In the genomic region with DNA sequence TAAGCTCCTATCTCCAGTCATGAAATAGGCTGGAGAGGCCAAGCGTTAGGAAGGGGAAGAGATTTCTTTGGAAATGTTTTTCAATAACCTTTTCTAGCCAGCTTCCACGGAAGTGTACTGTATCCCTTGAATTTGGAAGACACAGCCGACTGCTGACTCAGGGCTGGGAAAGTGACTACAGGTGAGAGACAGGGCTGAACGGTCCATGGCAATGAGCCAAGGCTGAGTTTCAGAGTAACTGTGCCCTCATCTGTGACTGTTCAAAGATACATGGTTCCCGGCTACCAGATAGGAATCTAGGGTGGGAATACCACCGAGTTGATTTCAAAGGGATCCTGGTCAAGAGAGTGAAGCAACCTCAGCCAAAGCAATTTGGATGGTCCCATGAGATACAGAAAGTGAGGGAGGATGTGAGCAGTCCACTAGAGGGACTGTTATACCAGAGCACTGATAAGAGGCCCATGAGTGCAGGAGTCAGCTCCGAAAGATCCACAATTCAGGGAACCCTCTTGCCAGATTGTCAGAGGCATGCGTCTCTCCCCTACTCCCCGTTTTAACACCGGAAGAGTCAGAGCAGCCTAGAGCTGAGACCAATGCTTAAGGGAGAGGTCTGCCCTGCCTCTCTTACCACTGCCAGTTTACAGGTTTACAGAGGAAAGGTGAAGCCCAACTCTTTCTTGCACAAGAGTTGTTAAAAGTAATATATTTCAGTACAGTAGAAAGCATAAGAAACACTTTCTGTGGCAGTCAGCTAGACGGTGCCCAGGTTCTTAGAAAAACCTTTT, we compare ENCODE assay signal across 24 cellular contexts. TPM values are rescaled to one million over a fixed set of nuclear protein-coding genes. Genes with fewer than 3 reads are reported as not detected.
DNase-seq lines count a peak whose midpoint lies in the region; ATAC-seq, FAIRE-seq and TF ChIP-seq lines count a peak whose summit lies in the region.
"Had no signal": no experiment of that assay in that cellular context is flagged by ENCODE, and none has a peak within 500 bp of the region (broad histone marks: within the 10 kb centered on the region; RNA-seq: fewer than 3 reads in every experiment).

No MANE protein-coding gene starts in this region.

- H3K4me1 ChIP-seq in left lung = no peaks in the 10 kb centered on the region
- H3K4me1 ChIP-seq: BE2C, stomach, vagina had no signal

- H3K4me3 ChIP-seq in bronchial epithelial cell (ENCODE audit: low read depth, low read length) = no peak overlapping the region
- no peak overlapping the region for H3K4me3 ChIP-seq in left lung
- H3K4me3 ChIP-seq: stomach, vagina had no signal

- peaks cover 5% of the 10 kb centered on the region for H3K27me3 Mint-ChIP-seq in activated CD8-positive, alpha-beta T cell treated with anti-CD3 and anti-CD28 coated beads, Interleukin-2, amount 10 ng/mL, durations not matched to agents 7 days and 5 days (ENCODE audit: low read depth)

- no peaks in the 10 kb centered on the region for H3K36me3 ChIP-seq in bronchial epithelial cell (ENCODE audit: control insufficient read depth, insufficient read depth, low read length)
- no peaks in the 10 kb centered on the region for H3K36me3 ChIP-seq in left lung
- H3K36me3 ChIP-seq: BE2C, stomach, vagina had no signal

- intact Hi-C loops in left lung (cut with DNase I) = no loop called here

- no peaks in the 10 kb centered on the region for H3K4me1 Mint-ChIP-seq in activated CD8-positive, alpha-beta T cell treated with anti-CD3 and anti-CD28 coated beads, Interleukin-2, amount 10 ng/mL, durations not matched to agents 7 days and 5 days (ENCODE audit: low read depth)
- H3K4me1 Mint-ChIP-seq: activated naive CD8-positive, alpha-beta T cell treated with anti-CD3 and anti-CD28 coated beads for 36 hours had no signal

- no peaks in the 10 kb centered on the region for H3K36me3 Mint-ChIP-seq in activated CD8-positive, alpha-beta T cell treated with anti-CD3 and anti-CD28 coated beads, Interleukin-2, amount 10 ng/mL, durations not matched to agents 7 days and 5 days (ENCODE audit: low read depth)
- H3K36me3 Mint-ChIP-seq: activated naive CD8-positive, alpha-beta T cell treated with anti-CD3 and anti-CD28 coated beads for 36 hours; mesothelial cell of epicardium had no signal

- no peak overlapping the region for H3K27ac Mint-ChIP-seq in activated CD8-positive, alpha-beta T cell treated with anti-CD3 and anti-CD28 coated beads, Interleukin-2, amount 10 ng/mL, durations not matched to agents 7 days and 5 days
- H3K27ac Mint-ChIP-seq: activated naive CD8-positive, alpha-beta T cell treated with anti-CD3 and anti-CD28 coated beads for 36 hours; effector memory CD8-positive, alpha-beta T cell had no signal

- H3K9me3 ChIP-seq in left lung = no peaks in the 10 kb centered on the region
- H3K9me3 ChIP-seq: BE2C, stomach, vagina had no signal

- H3K27ac ChIP-seq in left lung = no peak overlapping the region
- H3K27ac ChIP-seq: stomach, vagina had no signal

- FAIRE-seq in bronchial epithelial cell (lab: Jason Lieb, UNC) = peak; percentile 55
- FAIRE-seq: small intestine had no signal

- H3K9me3 Mint-ChIP-seq in activated CD8-positive, alpha-beta T cell treated with anti-CD3 and anti-CD28 coated beads, Interleukin-2, amount 10 ng/mL, durations not matched to agents 7 days and 5 days (ENCODE audit: insufficient read depth) = no peaks in the 10 kb centered on the region
- H3K9me3 Mint-ChIP-seq: activated naive CD8-positive, alpha-beta T cell treated with anti-CD3 and anti-CD28 coated beads for 36 hours; effector memory CD8-positive, alpha-beta T cell; mesothelial cell of epicardium had no signal

- CTCF ChIA-PET in activated CD8-positive, alpha-beta T cell treated with anti-CD3 and anti-CD28 coated beads, Interleukin-2, amount 10 ng/mL, durations not matched to agents 7 days and 5 days (lab: Charles Lee) = no interaction called here

- ATAC-seq in GM18508 (IDR thresholded peaks at IDR 0.05; ENCODE audit: insufficient read depth, unreplicated experiment) (peak; percentile 30), GM19463 (IDR thresholded peaks at IDR 0.05; ENCODE audit: unreplicated experiment) (peak; percentile 39), HG02885 (IDR thresholded peaks at IDR 0.05; ENCODE audit: poor library complexity, unreplicated experiment) (peak; percentile 55), left lung (no peak)
- ATAC-seq in activated CD8-positive, alpha-beta T cell treated with anti-CD3 and anti-CD28 coated beads, Interleukin-2, amount 10 ng/mL, durations not matched to agents 7 days and 5 days = no peak
- ATAC-seq: effector memory CD8-positive, alpha-beta T cell had no signal

- POLR2A ChIA-PET in activated CD8-positive, alpha-beta T cell treated with anti-CD3 and anti-CD28 coated beads, Interleukin-2, amount 10 ng/mL, durations not matched to agents 7 days and 5 days (lab: Charles Lee) = no interaction called here

- TF ChIP-seq CTCF in bronchial epithelial cell (IDR thresholded peaks at IDR 0.05; ENCODE audit: insufficient read depth, low read length, severe bottlenecking) (no peak), left lung (IDR thresholded peaks at IDR 0.05) (no peak)

- H3K4me3 Mint-ChIP-seq in activated CD8-positive, alpha-beta T cell treated with anti-CD3 and anti-CD28 coated beads, Interleukin-2, amount 10 ng/mL, durations not matched to agents 7 days and 5 days = no peak overlapping the region
- H3K4me3 Mint-ChIP-seq: activated naive CD8-positive, alpha-beta T cell treated with anti-CD3 and anti-CD28 coated beads for 36 hours; effector memory CD8-positive, alpha-beta T cell; mesothelial cell of epicardium had no signal

- H3K27me3 ChIP-seq in bronchial epithelial cell (ENCODE audit: control insufficient read depth, insufficient read depth, low read length) (no peaks in the 10 kb centered on the region), left lung (no peaks in the 10 kb centered on the region)
- H3K27me3 ChIP-seq: BE2C, stomach, vagina had no signal

- no peak for DNase-seq in bronchial epithelial cell (ENCODE audit: low read depth)
- DNase-seq in DMS153 (lab: John Stamatoyannopoulos, UW) = no peak
- no peak for DNase-seq in NCI-H510A treated with DMSO at 0.1 percent for 48 hours (lab: John Stamatoyannopoulos, UW)
- no peak for DNase-seq in activated CD8-positive, alpha-beta T cell treated with anti-CD3 and anti-CD28 coated beads, Interleukin-2, amount 10 ng/mL, durations not matched to agents 7 days and 5 days
- DNase-seq in left lung = no peak
- DNase-seq: activated CD4-positive, alpha-beta T cell treated with anti-CD3 and anti-CD28 coated beads for 1 hour; activated naive CD8-positive, alpha-beta T cell treated with anti-CD3 and anti-CD28 coated beads for 36 hours; activated T-cell treated with anti-CD3 and anti-CD28 coated beads for 4 hours; BE2C; caudate nucleus; DMS79 treated with DMSO at 0.1 percent for 48 hours; effector memory CD8-positive, alpha-beta T cell; NCI-H1092; NCI-H446; nucleus accumbens; small intestine; stomach had no signal

RNA-seq across cellular contexts. Expression of gene KRTAP19-8, which starts 3.2 kb away (rescaled TPM):
- total RNA-seq in bronchial epithelial cell = not detected in 2 replicates
- not detected for total RNA-seq in activated CD8-positive, alpha-beta T cell treated with anti-CD3 and anti-CD28 coated beads, Interleukin-2, amount 10 ng/mL, durations not matched to agents 7 days and 5 days
- total RNA-seq in left lung = not detected
- total RNA-seq: activated naive CD8-positive, alpha-beta T cell treated with anti-CD3 and anti-CD28 coated beads for 36 hours; fibroblast of villous mesenchyme; mesothelial cell of epicardium; stomach; T-helper 1 cell treated with Interleukin-12 subunit alpha and Interleukin-12 subunit beta and Interleukin-4 antibody, amounts not matched to agents 30 ng/mL and 1 ng/mL, for 36 hours; vagina had no signal

Comparison
In these comparisons a context has a peak if more than half of its experiments do, and no peak if none do; other contexts are left out.
1. ATAC-seq: peak in GM18508 (single experiment), GM19463 (single experiment) and HG02885 (single experiment); none in activated CD8-positive, alpha-beta T cell treated with anti-CD3 and anti-CD28 coated beads, Interleukin-2, amount 10 ng/mL, durations not matched to agents 7 days and 5 days (single experiment) and left lung (single experiment).